Comparison of ENCODE assay signal across 15 cellular contexts in genomic region chr6:40957616-40958492, GRCh38.
DNase-seq lines count a peak whose midpoint lies in the region; ATAC-seq, FAIRE-seq and TF ChIP-seq lines count a peak whose summit lies in the region.
"Had no signal": no experiment of that assay in that cellular context is flagged by ENCODE, and none has a peak within 500 bp of the region (broad histone marks: within the 10 kb centered on the region; RNA-seq: fewer than 3 reads in every experiment).

No MANE protein-coding gene starts in this region.

- H3K4me3 Mint-ChIP-seq in activated T-cell treated with anti-CD3 and anti-CD28 coated beads, Interleukin-2, amount 50 U/mL, for 72 hours: no peak overlapping the region

- in situ Hi-C loops in ACHN (cut with HindIII; ENCODE audit: low pct_ligation_motif_present, low pct_unique_long_range_greater_than_20kb, low sequenced_read_pairs): no loop called here

- H3K9me3 ChIP-seq in keratinocyte (ENCODE audit: control insufficient read depth, low read depth, low read length): no peaks in the 10 kb centered on the region
- H3K9me3 ChIP-seq: BLaER1, heart right ventricle, MG63, prostate gland had no signal

- ATAC-seq in GM19351 (IDR thresholded peaks at IDR 0.05; ENCODE audit: unreplicated experiment): no peak
- ATAC-seq in activated T-cell treated with anti-CD3 and anti-CD28 coated beads, Interleukin-2, amount 50 U/mL, for 72 hours (replicated peaks in 1 of 2): no peak
- ATAC-seq: heart right ventricle had no signal

- DNase-seq in ACHN: peak; percentile 91
- DNase-seq in HK-2 (ENCODE audit: unreplicated experiment): peak; percentile 77
- peak; percentile 70 for DNase-seq in astrocyte of the hippocampus (ENCODE audit: low read depth, low spot score)
- DNase-seq in keratinocyte (ENCODE audit: low read depth, low spot score): peak; percentile 97
- DNase-seq in activated CD4-positive, alpha-beta T cell treated with anti-CD3 and anti-CD28 coated beads for 48 hours: no peak
- DNase-seq in Ammon's horn (ENCODE audit: low spot score): no peak
- no peak for DNase-seq in activated T-cell treated with anti-CD3 and anti-CD28 coated beads, Interleukin-2, amount 50 U/mL, for 72 hours
- DNase-seq: cortex of kidney, heart right ventricle, mesendoderm, MG63, NCI-H524 had no signal

- no peaks in the 10 kb centered on the region for H3K79me2 ChIP-seq in keratinocyte (ENCODE audit: control insufficient read depth, insufficient read depth, low read length)

- peaks cover 41% of the 10 kb centered on the region for H3K4me1 ChIP-seq in keratinocyte (ENCODE audit: control insufficient read depth, extremely low read depth, insufficient read depth, low read length)
- H3K4me1 ChIP-seq: heart right ventricle, prostate gland had no signal

- H3K36me3 Mint-ChIP-seq in activated T-cell treated with anti-CD3 and anti-CD28 coated beads, Interleukin-2, amount 50 U/mL, for 72 hours (ENCODE audit: insufficient read depth in 2 of 2): no peaks in the 10 kb centered on the region

- no peaks in the 10 kb centered on the region for H3K27me3 Mint-ChIP-seq in activated T-cell treated with anti-CD3 and anti-CD28 coated beads, Interleukin-2, amount 50 U/mL, for 72 hours (ENCODE audit: low read depth)

- FAIRE-seq in keratinocyte (lab: Jason Lieb, UNC): peak; percentile 85

- H3K4me2 ChIP-seq in keratinocyte (ENCODE audit: control insufficient read depth, extremely low read depth, insufficient read depth, low read depth, low read length): peak overlapping the region; percentile 52
- H3K4me2 ChIP-seq: BLaER1 had no signal

- no peak overlapping the region for H2AFZ ChIP-seq in keratinocyte (ENCODE audit: control insufficient read depth, low read length)

- peak overlapping the region; percentile 89 for H3K27ac ChIP-seq in keratinocyte (ENCODE audit: control insufficient read depth, insufficient read depth, low read length)
- H3K27ac ChIP-seq: BLaER1, heart right ventricle, prostate gland had no signal

- dilution Hi-C loops in keratinocyte (cut with MboI; ENCODE audit: extremely low pct_ligation_motif_present, low sequenced_read_pairs): no loop called here

- no peaks in the 10 kb centered on the region for H3K27me3 ChIP-seq in keratinocyte (ENCODE audit: control insufficient read depth, extremely low read depth, insufficient read depth, low read length)
- H3K27me3 ChIP-seq: BLaER1, heart right ventricle, MG63 had no signal

- H3K4me3 ChIP-seq in keratinocyte (ENCODE audit: control insufficient read depth in 2 of 3, extremely low read depth in 1 of 3, insufficient read depth in 2 of 3, low read depth in 1 of 3, low read length in 3 of 3): no peak overlapping the region
- H3K4me3 ChIP-seq: BLaER1, heart right ventricle, MG63, prostate gland had no signal

- peaks cover 13% of the 10 kb centered on the region for H3K4me1 Mint-ChIP-seq in activated T-cell treated with anti-CD3 and anti-CD28 coated beads, Interleukin-2, amount 50 U/mL, for 72 hours (ENCODE audit: low read depth)

- no peaks in the 10 kb centered on the region for H3K9me1 ChIP-seq in keratinocyte (ENCODE audit: control insufficient read depth, extremely low read depth, insufficient read depth, low read length)

- H3K9ac ChIP-seq in keratinocyte (ENCODE audit: control insufficient read depth, extremely low read depth, insufficient read depth, low read length): peak overlapping the region; percentile 24
- H3K9ac ChIP-seq: BLaER1 had no signal

- TF ChIP-seq CTCF in keratinocyte (optimal IDR thresholded peaks at IDR 0.05 in 1 of 3, IDR thresholded peaks at IDR 0.05 in 1 of 3, conservative IDR thresholded peaks at IDR 0.05 in 1 of 3; ENCODE audit: extremely low read depth in 1 of 3, insufficient read depth in 2 of 3, low read length in 3 of 3): no peak

- no peaks in the 10 kb centered on the region for H3K36me3 ChIP-seq in keratinocyte (ENCODE audit: control insufficient read depth in 2 of 2, extremely low read depth in 1 of 2, insufficient read depth in 2 of 2, low read length in 2 of 2)
- H3K36me3 ChIP-seq: BLaER1, heart right ventricle, MG63, prostate gland had no signal

- no peaks in the 10 kb centered on the region for H4K20me1 ChIP-seq in keratinocyte (ENCODE audit: control insufficient read depth, extremely low read depth, insufficient read depth, low read length)
- H4K20me1 ChIP-seq: BLaER1 had no signal

- no peak overlapping the region for H3K27ac Mint-ChIP-seq in activated T-cell treated with anti-CD3 and anti-CD28 coated beads, Interleukin-2, amount 50 U/mL, for 72 hours

- no peaks in the 10 kb centered on the region for H3K9me3 Mint-ChIP-seq in activated T-cell treated with anti-CD3 and anti-CD28 coated beads, Interleukin-2, amount 50 U/mL, for 72 hours

Comparison
In these comparisons a context has a peak if more than half of its experiments do, and no peak if none do; other contexts are left out.
1. DNase-seq: peak in ACHN (single experiment), HK-2 (single experiment), astrocyte of the hippocampus (single experiment) and keratinocyte (single experiment); none in activated CD4-positive, alpha-beta T cell treated with anti-CD3 and anti-CD28 coated beads for 48 hours (single experiment), Ammon's horn (single experiment) and activated T-cell treated with anti-CD3 and anti-CD28 coated beads, Interleukin-2, amount 50 U/mL, for 72 hours (0 of 2).